ENCODE assay signal across 8 cellular contexts in genomic region chr1:24186993-24187790, GRCh38. TPM values are rescaled to one million over a fixed set of nuclear protein-coding genes. Genes with fewer than 3 reads are reported as not detected.
A peak's percentile ranks its signal among the peaks of the same experiment; 100 is the strongest.
DNase-seq lines count a peak whose midpoint lies in the region; ATAC-seq, FAIRE-seq and TF ChIP-seq lines count a peak whose summit lies in the region.

Gene IFNLR1, minus strand, starts transcription at chr1:24187289. Its CDS starts 41 bp downstream, at chr1:24187248.

- H3K27me3 ChIP-seq in astrocyte (ENCODE audit: insufficient read depth, low read length) (peaks cover 25% of the 10 kb centered on the region), iPS-20b (ENCODE audit: insufficient read depth, low read length) (peaks cover 31% of the 10 kb centered on the region; the same call in 1 of the 2 replicates)

- H3K4me3 Mint-ChIP-seq in astrocyte (ENCODE audit: unreplicated experiment): peak within 1 kb of the TSS; percentile 83

- FAIRE-seq in astrocyte (lab: Jason Lieb, UNC): no peak

- no peaks in the 10 kb centered on the region for H3K4me1 ChIP-seq in astrocyte (ENCODE audit: insufficient read depth, low read length)
- no peaks in the 10 kb centered on the region; the same call in 1 of the 2 replicates for H3K4me1 ChIP-seq in iPS-20b (ENCODE audit: insufficient read depth, low read length)

- H3K4me1 Mint-ChIP-seq in astrocyte (ENCODE audit: low read depth, unreplicated experiment): peaks cover 11% of the 10 kb centered on the region

- ATAC-seq in SK-N-SH treated with all-trans-retinoic acid at 6 μM for 48 hours: peak; percentile 78
- no peak for ATAC-seq in GM21576 (IDR thresholded peaks at IDR 0.05; ENCODE audit: unreplicated experiment)
- no peak for ATAC-seq in HG02571 (IDR thresholded peaks at IDR 0.05; ENCODE audit: unreplicated experiment)

- no peaks in the 10 kb centered on the region for H4K20me1 ChIP-seq in astrocyte (ENCODE audit: insufficient read depth, low read length)

- no peaks in the 10 kb centered on the region for H3K36me3 Mint-ChIP-seq in astrocyte (ENCODE audit: low read depth, unreplicated experiment)

- H3K36me3 ChIP-seq in astrocyte (ENCODE audit: insufficient read depth, low read length): no peaks in the 10 kb centered on the region
- no peaks in the 10 kb centered on the region for H3K36me3 ChIP-seq in iPS-20b (ENCODE audit: insufficient read depth, low read depth, low read length)

- H3K4me3 ChIP-seq in astrocyte (ENCODE audit: insufficient read depth, low read depth, low read length) (peak within 1 kb of the TSS; percentile 51), iPS-20b (ENCODE audit: low read length) (peak within 1 kb of the TSS; percentile 79)

- peaks cover 2% of the 10 kb centered on the region for H3K27me3 Mint-ChIP-seq in astrocyte (ENCODE audit: low read depth, unreplicated experiment)

- DNase-seq in DMS53 (lab: John Stamatoyannopoulos, UW) (peak; percentile 88), HT-29 (ENCODE audit: low spot score) (peak; percentile 39), astrocyte (ENCODE audit: low read depth) (no peak)
- DNase-seq in stimulated activated CD4-positive, alpha-beta T cell treated with anti-CD3 and anti-CD28 coated beads, Interleukin-12 subunit alpha, Interleukin-12 subunit beta, amount 100 ng/mL, for 48 hours (ENCODE audit: low read depth in 2 of 3, low spot score in 1 of 3): peak; percentile 49 to 78 (median 65)

- TF ChIP-seq CTCF in astrocyte (IDR thresholded peaks at IDR 0.05; ENCODE audit: insufficient read depth, low read depth, low read length): no peak

- H3K9ac ChIP-seq in astrocyte (ENCODE audit: low read length) (peak within 1 kb of the TSS; percentile 52), iPS-20b (ENCODE audit: low read depth, low read length) (peak within 1 kb of the TSS; percentile 80)

- H3K27ac ChIP-seq in astrocyte (ENCODE audit: low read depth, low read length) (no peak within 1 kb of the TSS), iPS-20b (ENCODE audit: low read length) (peak within 1 kb of the TSS; percentile 71)

- H2AFZ ChIP-seq in astrocyte (ENCODE audit: low read depth, low read length): peak within 1 kb of the TSS; percentile 85

- H3K79me2 ChIP-seq in astrocyte (ENCODE audit: insufficient read depth, low read length): no peaks in the 10 kb centered on the region

- peak within 1 kb of the TSS; percentile 85 for H3K4me2 ChIP-seq in astrocyte (ENCODE audit: low read length)

- H3K27ac Mint-ChIP-seq in astrocyte (ENCODE audit: unreplicated experiment): peak within 1 kb of the TSS; percentile 37

- H3K9me3 ChIP-seq in astrocyte (ENCODE audit: insufficient read depth, low read depth, low read length) (no peaks in the 10 kb centered on the region), iPS-20b (ENCODE audit: insufficient read depth, low read depth, low read length) (no peaks in the 10 kb centered on the region)

- H3K9me3 Mint-ChIP-seq in astrocyte (ENCODE audit: unreplicated experiment): no peaks in the 10 kb centered on the region

TF ChIP-seq in SK-N-SH treated with all-trans-retinoic acid at 6 μM for 48 hours, 23 proteins besides CTCF, POLR2A, EP300 and RAD21:
- no peak for TF ChIP-seq PPARA (CRISPR knock-in tag; IDR thresholded peaks at IDR 0.05; ENCODE audit: borderline replicate concordance)
- no peak for TF ChIP-seq ARNTL (CRISPR knock-in tag; IDR thresholded peaks at IDR 0.05; ENCODE audit: borderline replicate concordance, low read depth)
- no peak for TF ChIP-seq GLIS3 (CRISPR knock-in tag; IDR thresholded peaks at IDR 0.05)
- TF ChIP-seq ZC3H10 (CRISPR knock-in tag; IDR thresholded peaks at IDR 0.05): no peak
- no peak for TF ChIP-seq ESRRG (CRISPR knock-in tag; IDR thresholded peaks at IDR 0.05)
- TF ChIP-seq CREB5 (CRISPR knock-in tag; IDR thresholded peaks at IDR 0.05; ENCODE audit: low read depth): no peak
- TF ChIP-seq OSR1 (CRISPR knock-in tag; IDR thresholded peaks at IDR 0.05): no peak
- TF ChIP-seq SNAI2 (CRISPR knock-in tag; IDR thresholded peaks at IDR 0.05): no peak
- TF ChIP-seq TSHZ2 (CRISPR knock-in tag; IDR thresholded peaks at IDR 0.05): no peak
- no peak for TF ChIP-seq POU6F1 (CRISPR knock-in tag; IDR thresholded peaks at IDR 0.05; ENCODE audit: borderline replicate concordance, low read depth)
- no peak for TF ChIP-seq PATZ1 (CRISPR knock-in tag; IDR thresholded peaks at IDR 0.05; ENCODE audit: borderline replicate concordance)

RNA-seq across cellular contexts. Expression of gene IFNLR1, which starts in this region (rescaled TPM):
- 3.3 and 3.5 TPM in 2 replicates for total RNA-seq in HT-29 (2014; rRNA removed; shearing (Covaris generic))
- total RNA-seq in astrocyte: 0.94 and 1.5 TPM in 2 replicates
